8 cellular contexts compared by ENCODE assay signal in genomic region chr16:4350365-4350786, GRCh38. TPM values are rescaled to one million over a fixed set of nuclear protein-coding genes. Genes with fewer than 3 reads are reported as not detected.
DNase-seq lines count a peak whose midpoint lies in the region; ATAC-seq lines count a peak whose summit lies in the region.

No MANE protein-coding gene starts in this region.

- peak overlapping the region; percentile 98 for H3K4me3 ChIP-seq in thymus (ENCODE audit: low read length)

- no peaks in the 10 kb centered on the region for H3K27me3 Mint-ChIP-seq in activated naive CD8-positive, alpha-beta T cell treated with anti-CD3 and anti-CD28 coated beads for 36 hours

- peaks cover 23% of the 10 kb centered on the region for H3K36me3 ChIP-seq in thymus (ENCODE audit: control insufficient read depth, insufficient read depth)

- 39% methylated on average over 24 of the region's 24 CpGs for WGBS in thymus

- peaks cover 3% of the 10 kb centered on the region for H3K4me1 ChIP-seq in thymus (ENCODE audit: control insufficient read depth, insufficient read depth, low read length)

- no peaks in the 10 kb centered on the region for H3K27me3 ChIP-seq in layer of hippocampus (ENCODE audit: control insufficient read depth, insufficient read depth, low read length)
- H3K27me3 ChIP-seq in thymus (ENCODE audit: control insufficient read depth, insufficient read depth) = no peaks in the 10 kb centered on the region

- ATAC-seq in GM19397 (IDR thresholded peaks at IDR 0.05; ENCODE audit: unreplicated experiment) = no peak

- peak overlapping the region; percentile 97 for H3K4me3 Mint-ChIP-seq in activated naive CD8-positive, alpha-beta T cell treated with anti-CD3 and anti-CD28 coated beads for 36 hours

- H3K9me3 ChIP-seq in thymus (ENCODE audit: control insufficient read depth) = no peaks in the 10 kb centered on the region

- H3K4me1 Mint-ChIP-seq in activated naive CD8-positive, alpha-beta T cell treated with anti-CD3 and anti-CD28 coated beads for 36 hours = peaks cover 20% of the 10 kb centered on the region

- peak overlapping the region; percentile 92 for H3K27ac Mint-ChIP-seq in activated naive CD8-positive, alpha-beta T cell treated with anti-CD3 and anti-CD28 coated beads for 36 hours

- peak overlapping the region; percentile 68 for H3K27ac ChIP-seq in layer of hippocampus (ENCODE audit: low read depth, low read length)
- peak overlapping the region; percentile 78 for H3K27ac ChIP-seq in thymus (ENCODE audit: low read depth)

- DNase-seq in activated CD4-positive, alpha-beta T cell treated with anti-CD3 and anti-CD28 coated beads for 48 hours = peak; percentile 47
- no peak for DNase-seq in activated CD4-positive, alpha-beta T cell treated with anti-CD3 and anti-CD28 coated beads for 1 hour
- no peak for DNase-seq in activated naive CD8-positive, alpha-beta T cell treated with anti-CD3 and anti-CD28 coated beads for 36 hours
- DNase-seq in NOMO-1 treated with dmso at 0.1 percent for 144 hours (lab: John Stamatoyannopoulos, UW; ENCODE audit: unreplicated experiment) (no peak), hypothalamus (lab: John Stamatoyannopoulos, UW) (no peak)

- no peaks in the 10 kb centered on the region for H3K9me3 Mint-ChIP-seq in activated naive CD8-positive, alpha-beta T cell treated with anti-CD3 and anti-CD28 coated beads for 36 hours

- H3K36me3 Mint-ChIP-seq in activated naive CD8-positive, alpha-beta T cell treated with anti-CD3 and anti-CD28 coated beads for 36 hours = peaks cover 15% of the 10 kb centered on the region

RNA-seq across cellular contexts. Expression of gene PAM16, which starts 0.7 kb away (rescaled TPM):
- 10 to 100 TPM; 73.0 to 73.9 TPM for total RNA-seq in activated naive CD8-positive, alpha-beta T cell treated with anti-CD3 and anti-CD28 coated beads for 36 hours
- 86.9 TPM for polyA plus RNA-seq in thymus

RNA-seq across cellular contexts. Expression of gene VASN, which starts 21.3 kb away (rescaled TPM):
- under 1 TPM in 1 of 2 experiments, not detected in 1; 0.08 TPM for total RNA-seq in activated naive CD8-positive, alpha-beta T cell treated with anti-CD3 and anti-CD28 coated beads for 36 hours
- 3.6 TPM for polyA plus RNA-seq in thymus

RNA-seq across cellular contexts. Expression of gene GLIS2, which starts 34.5 kb away (rescaled TPM):
- total RNA-seq in activated naive CD8-positive, alpha-beta T cell treated with anti-CD3 and anti-CD28 coated beads for 36 hours = under 1 TPM; 0.08 to 0.16 TPM
- 3.0 TPM for polyA plus RNA-seq in thymus
